In the genomic region with DNA sequence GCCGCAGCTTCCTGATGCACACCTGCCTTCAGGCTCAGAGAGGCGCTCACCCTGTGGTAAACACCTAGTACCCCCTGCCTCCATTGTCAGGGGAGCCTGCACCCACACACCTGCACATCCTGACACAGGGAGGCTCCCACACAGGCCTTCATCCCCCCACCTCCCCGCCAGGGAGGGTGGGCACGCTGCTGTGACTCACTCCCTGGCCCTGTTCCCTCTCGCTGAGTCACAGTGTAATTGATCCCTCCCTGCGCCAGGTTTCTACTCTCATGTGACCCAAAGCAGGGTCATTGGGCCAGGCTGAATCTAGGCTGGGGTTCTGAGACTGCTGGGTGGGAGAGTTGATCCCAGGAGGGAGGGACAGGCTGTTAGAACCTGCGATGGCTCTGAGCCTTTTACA, we compare ENCODE assay signal across 24 cellular contexts. TPM values are rescaled to one million over a fixed set of nuclear protein-coding genes. Genes with fewer than 3 reads are reported as not detected.
DNase-seq lines count a peak whose midpoint lies in the region; ATAC-seq, FAIRE-seq and TF ChIP-seq lines count a peak whose summit lies in the region.
"Had no signal": no experiment of that assay in that cellular context is flagged by ENCODE, and none has a peak within 500 bp of the region (broad histone marks: within the 10 kb centered on the region; RNA-seq: fewer than 3 reads in every experiment).

No MANE protein-coding gene starts in this region.

- H3K56ac ChIP-seq in H1 (replicated peaks; ENCODE audit: insufficient read length, low read depth, low read length) = no peak overlapping the region

- H3K23ac ChIP-seq in H1 (ENCODE audit: insufficient read length) = no peak overlapping the region

- no peak overlapping the region for H2AFZ ChIP-seq in H1 (ENCODE audit: low read length)
- H2AFZ ChIP-seq: GM23338 had no signal

- H3K4ac ChIP-seq in H1 (replicated peaks; ENCODE audit: insufficient read length, low read depth, low read length) = no peak overlapping the region

- H4K91ac ChIP-seq in H1 (replicated peaks; ENCODE audit: insufficient read length, low read length) = no peak overlapping the region

- CTCF ChIA-PET in activated CD8-positive, alpha-beta memory T cell treated with anti-CD3 and anti-CD28 coated beads, Interleukin-2, amount 10 ng/mL, durations not matched to agents 7 days and 5 days (lab: Charles Lee) = no interaction called here
- CTCF ChIA-PET in H1 (lab: Charles Lee; ENCODE audit: partially characterized antibody) = no interaction called here

- peak overlapping the region; percentile 77; the same call in 1 of the 2 replicates for H2BK12ac ChIP-seq in H1 (ENCODE audit: low read depth, low read length)

- H2AK5ac ChIP-seq in H1 (ENCODE audit: low read depth, low read length) = no peak overlapping the region; the same call in 1 of the 2 replicates

- no peak overlapping the region for H3K4me3 Mint-ChIP-seq in activated CD8-positive, alpha-beta memory T cell treated with anti-CD3 and anti-CD28 coated beads, Interleukin-2, amount 10 ng/mL, durations not matched to agents 7 days and 5 days
- H3K4me3 Mint-ChIP-seq: GM23338; neural crest cell; T-helper 1 cell treated with Interleukin-12 subunit alpha and Interleukin-12 subunit beta and Interleukin-4 antibody, amounts not matched to agents 30 μg/mL and 1 μg/mL, for 36 hours had no signal

- no peak overlapping the region for H3K4me3 ChIP-seq in H1 (ENCODE audit: extremely low read depth in 1 of 4, insufficient read depth in 2 of 4, low read depth in 3 of 4, low read length in 4 of 4)
- no peak overlapping the region for H3K4me3 ChIP-seq in retinal pigment epithelial cell (ENCODE audit: low read length)
- H3K4me3 ChIP-seq: GM23338, prostate gland, spleen, suprapubic skin had no signal

- TF ChIP-seq RAD21 in H1 (IDR thresholded peaks at IDR 0.05 in 1 of 2, conservative IDR thresholded peaks at IDR 0.05 in 1 of 2; ENCODE audit: low read depth in 2 of 2, low read length in 2 of 2) = no peak

- H4K20me1 ChIP-seq in H1 (replicated peaks in 1 of 2; ENCODE audit: control insufficient read depth in 1 of 2, insufficient read depth in 2 of 2, low read length in 2 of 2) = no peaks in the 10 kb centered on the region

- no peaks in the 10 kb centered on the region for H3K36me3 Mint-ChIP-seq in activated CD8-positive, alpha-beta memory T cell treated with anti-CD3 and anti-CD28 coated beads, Interleukin-2, amount 10 ng/mL, durations not matched to agents 7 days and 5 days

- TF ChIP-seq POLR2A in H1 (IDR thresholded peaks at IDR 0.05; ENCODE audit: control extremely low read depth in 1 of 2, low read depth in 2 of 2, low read length in 2 of 2) = no peak

- H3K18ac ChIP-seq in H1 (ENCODE audit: extremely low read depth, low read length) = peak overlapping the region; percentile 20; the same call in 1 of the 2 replicates

- no peaks in the 10 kb centered on the region for H3K4me1 Mint-ChIP-seq in activated CD8-positive, alpha-beta memory T cell treated with anti-CD3 and anti-CD28 coated beads, Interleukin-2, amount 10 ng/mL, durations not matched to agents 7 days and 5 days

- H3K27ac Mint-ChIP-seq in activated CD8-positive, alpha-beta memory T cell treated with anti-CD3 and anti-CD28 coated beads, Interleukin-2, amount 10 ng/mL, durations not matched to agents 7 days and 5 days = no peak overlapping the region
- H3K27ac Mint-ChIP-seq: GM23338; T-helper 1 cell treated with Interleukin-12 subunit alpha and Interleukin-12 subunit beta and Interleukin-4 antibody, amounts not matched to agents 30 μg/mL and 1 μg/mL, for 36 hours had no signal

- no peak overlapping the region for H3K4me2 ChIP-seq in H1 (ENCODE audit: insufficient read depth in 1 of 2, low read depth in 2 of 2, low read length in 2 of 2)
- H3K4me2 ChIP-seq: GM23338 had no signal

- no peak overlapping the region for H3K14ac ChIP-seq in H1 (ENCODE audit: insufficient read length)

- H2BK15ac ChIP-seq in H1 (ENCODE audit: low read length) = peak overlapping the region; percentile 90; the same call in 1 of the 2 replicates

- H3K27ac ChIP-seq in H1 (ENCODE audit: low read depth, low read length) = no peak overlapping the region
- H3K27ac ChIP-seq: C4-2B, prostate gland, spleen, suprapubic skin, VCaP had no signal

- H2BK120ac ChIP-seq in H1 (replicated peaks; ENCODE audit: low read depth, low read length) = no peak overlapping the region

- peaks cover 22 to 48% (median 28%) of the 10 kb centered on the region in 4 experiments for H3K4me1 ChIP-seq in H1 (replicated peaks in 1 of 4; ENCODE audit: control insufficient read depth in 3 of 4, insufficient read depth in 4 of 4, low read length in 3 of 4)
- H3K4me1 ChIP-seq: prostate gland had no signal

- H3K9ac ChIP-seq in H1 (replicated peaks in 1 of 4; ENCODE audit: extremely low read depth in 1 of 4, low read depth in 3 of 4, low read length in 3 of 4) = no peak overlapping the region

- FAIRE-seq in H1 (lab: Jason Lieb, UNC) (no peak), D721Med (lab: Jason Lieb, UNC) (no peak)

- peaks cover 3 to 17% (median 14%) of the 10 kb centered on the region in 4 experiments for H3K27me3 ChIP-seq in H1 (replicated peaks in 1 of 4; ENCODE audit: control insufficient read depth in 3 of 4, extremely low read depth in 1 of 4, insufficient read depth in 3 of 4, low read length in 3 of 4)

- 90% methylated on average over 7 of the region's 7 CpGs; no CpG with 5 or more reads in 1 of the 2 experiments for WGBS in H1 (ENCODE audit: extremely low coverage in 1 of 2, insufficient coverage in 1 of 2, insufficient read length in 1 of 2, insufficient replicate concordance in 2 of 2, low coverage in 1 of 2, low lambda C conversion rate in 2 of 2, missing lambda C conversion rate in 1 of 2), 2 experiments

- H2BK5ac ChIP-seq in H1 (ENCODE audit: low read depth, low read length) = no peak overlapping the region

- H3K36me3 ChIP-seq in H1 (ENCODE audit: control insufficient read depth in 2 of 4, insufficient read depth in 4 of 4, low read length in 3 of 4) = no peaks in the 10 kb centered on the region
- H3K36me3 ChIP-seq: prostate gland, spleen, suprapubic skin had no signal

- no peak for TF ChIP-seq CTCF in H1 (IDR thresholded peaks at IDR 0.05; ENCODE audit: control extremely low read depth in 1 of 3, insufficient read depth in 1 of 3, low read depth in 1 of 3, low read length in 3 of 3)
- TF ChIP-seq CTCF in retinal pigment epithelial cell (conservative IDR thresholded peaks at IDR 0.05; ENCODE audit: low read depth, low read length) = no peak
- no peak for TF ChIP-seq CTCF in D721Med (IDR thresholded peaks at IDR 0.05; ENCODE audit: insufficient read depth, missing control alignments)

- H3K27me3 Mint-ChIP-seq in activated CD8-positive, alpha-beta memory T cell treated with anti-CD3 and anti-CD28 coated beads, Interleukin-2, amount 10 ng/mL, durations not matched to agents 7 days and 5 days = peaks cover 15% of the 10 kb centered on the region

- no peaks in the 10 kb centered on the region for H3K23me2 ChIP-seq in H1 (ENCODE audit: low read depth, low read length)

- ATAC-seq in activated CD8-positive, alpha-beta memory T cell treated with anti-CD3 and anti-CD28 coated beads, Interleukin-2, amount 10 ng/mL, durations not matched to agents 7 days and 5 days = no peak
- ATAC-seq in HG03565 (IDR thresholded peaks at IDR 0.05; ENCODE audit: unreplicated experiment) = no peak
- ATAC-seq: GM23338, left ventricle myocardium superior had no signal

- TF ChIP-seq EP300 in H1 (IDR thresholded peaks at IDR 0.05; ENCODE audit: borderline replicate concordance in 1 of 2, low read depth in 2 of 2, low read length in 2 of 2) = no peak

- H4K5ac ChIP-seq in H1 (ENCODE audit: insufficient read length, low read depth, low read length) = no peak overlapping the region

- peak; percentile 15 for DNase-seq in activated CD8-positive, alpha-beta memory T cell treated with anti-CD3 and anti-CD28 coated beads, Interleukin-2, amount 10 ng/mL, durations not matched to agents 7 days and 5 days
- no peak for DNase-seq in activated CD8-positive, alpha-beta memory T cell treated with anti-CD3 and anti-CD28 coated beads, Interleukin-2, amount 50 U/mL, for 4 hours
- DNase-seq in NCI-H2171 (lab: John Stamatoyannopoulos, UW) = peak; percentile 28
- no peak for DNase-seq in H1 (ENCODE audit: low read depth in 1 of 2, low spot score in 2 of 2)
- peak; percentile 59 for DNase-seq in retinal pigment epithelial cell (ENCODE audit: low read depth)
- no peak for DNase-seq in activated effector memory CD4-positive, alpha-beta T cell treated with anti-CD3 and anti-CD28 coated beads, Interleukin-2, amount 50 U/mL, for 16 hours
- no peak for DNase-seq in D721Med (ENCODE audit: insufficient read length, low spot score)
- DNase-seq: ACHN; activated gamma-delta T cell treated with Interleukin-2 at 50 U/mL for 16 hours; amniotic stem cell; central memory CD4-positive, alpha-beta T cell; left ventricle myocardium superior; NCI-H1930; NCI-H524; spleen had no signal

- no peaks in the 10 kb centered on the region for H3K9me3 Mint-ChIP-seq in activated CD8-positive, alpha-beta memory T cell treated with anti-CD3 and anti-CD28 coated beads, Interleukin-2, amount 10 ng/mL, durations not matched to agents 7 days and 5 days (ENCODE audit: low read depth)
- H3K9me3 Mint-ChIP-seq: GM23338; neural crest cell; T-helper 1 cell treated with Interleukin-12 subunit alpha and Interleukin-12 subunit beta and Interleukin-4 antibody, amounts not matched to agents 30 μg/mL and 1 μg/mL, for 36 hours had no signal

- POLR2A ChIA-PET in H1 (lab: Charles Lee; ENCODE audit: partially characterized antibody) = no interaction called here

- no peak overlapping the region for H4K8ac ChIP-seq in H1 (ENCODE audit: extremely low read depth, insufficient read depth, low read length)

- no peaks in the 10 kb centered on the region for H3K79me1 ChIP-seq in H1 (ENCODE audit: low read depth, low read length)

- H3K79me2 ChIP-seq in H1 (ENCODE audit: control insufficient read depth in 1 of 2, insufficient read depth in 2 of 2, low read length in 2 of 2) = no peaks in the 10 kb centered on the region

- H3K9me3 ChIP-seq in H1 (ENCODE audit: insufficient read depth in 2 of 2, low read depth in 1 of 2, low read length in 1 of 2) = no peaks in the 10 kb centered on the region
- H3K9me3 ChIP-seq: prostate gland, spleen, suprapubic skin had no signal

- peak overlapping the region; percentile 56; the same call in 1 of the 2 replicates for H2BK20ac ChIP-seq in H1 (ENCODE audit: low read length)

TF ChIP-seq in H1, 55 proteins besides CTCF, POLR2A, EP300 and RAD21 (continues in another document):
- no peak for TF ChIP-seq CBX5 (IDR thresholded peaks at IDR 0.05; ENCODE audit: low read depth, low read length)

RNA-seq across cellular contexts. Expression of a gene that starts 8.5 kb away (rescaled TPM):
- total RNA-seq in activated CD8-positive, alpha-beta memory T cell treated with anti-CD3 and anti-CD28 coated beads, Interleukin-2, amount 10 ng/mL, durations not matched to agents 7 days and 5 days = not detected
- 3.3 and 3.4 TPM in 2 replicates for total RNA-seq in H1 (2021; fragmentation: NEBNext Ultra II Directional; extraction: Animal tissue kit (Norgen Biotek cat#: 25700))
- polyA plus RNA-seq in H1 (2011; rRNA removed) = 1.6 and 2.8 TPM in 2 replicates
- polyA plus RNA-seq in H1 (2011; cell fraction: cytosol; rRNA removed) = 1.6 TPM
- polyA plus RNA-seq in H1 (2011; cell fraction: nucleus; rRNA removed) = 4.1 TPM
- polyA plus RNA-seq in H1 (2012, experiment 1 of 2) = 1.6 to 3.7 TPM (median 2.9 TPM) in 4 replicates
- 1.5 TPM for polyA plus RNA-seq in H1 (2012, experiment 2 of 2)
- polyA plus RNA-seq in H1 (2013, experiment 1 of 2) = 11.9 TPM
- 11.2 TPM for polyA plus RNA-seq in H1 (2013, experiment 2 of 2)
- polyA minus RNA-seq in H1 (2011; rRNA and poly(A)+ RNA removed) = 0.63 and 0.93 TPM in 2 replicates
- polyA minus RNA-seq in H1 (2011; cell fraction: cytosol; rRNA and poly(A)+ RNA removed) = 1.4 TPM
- 5.7 TPM for polyA minus RNA-seq in H1 (2011; cell fraction: nucleus; rRNA and poly(A)+ RNA removed)
- total RNA-seq: mononuclear cell, suprapubic skin had no signal

Comparison
In these comparisons a context has a peak if more than half of its experiments do, and no peak if none do; other contexts are left out.
1. DNase-seq: peak in activated CD8-positive, alpha-beta memory T cell treated with anti-CD3 and anti-CD28 coated beads, Interleukin-2, amount 10 ng/mL, durations not matched to agents 7 days and 5 days (single experiment), NCI-H2171 (single experiment) and retinal pigment epithelial cell (single experiment); none in activated CD8-positive, alpha-beta memory T cell treated with anti-CD3 and anti-CD28 coated beads, Interleukin-2, amount 50 U/mL, for 4 hours (single experiment), H1 (0 of 2), activated effector memory CD4-positive, alpha-beta T cell treated with anti-CD3 and anti-CD28 coated beads, Interleukin-2, amount 50 U/mL, for 16 hours (single experiment) and D721Med (single experiment).